In the genomic region with DNA sequence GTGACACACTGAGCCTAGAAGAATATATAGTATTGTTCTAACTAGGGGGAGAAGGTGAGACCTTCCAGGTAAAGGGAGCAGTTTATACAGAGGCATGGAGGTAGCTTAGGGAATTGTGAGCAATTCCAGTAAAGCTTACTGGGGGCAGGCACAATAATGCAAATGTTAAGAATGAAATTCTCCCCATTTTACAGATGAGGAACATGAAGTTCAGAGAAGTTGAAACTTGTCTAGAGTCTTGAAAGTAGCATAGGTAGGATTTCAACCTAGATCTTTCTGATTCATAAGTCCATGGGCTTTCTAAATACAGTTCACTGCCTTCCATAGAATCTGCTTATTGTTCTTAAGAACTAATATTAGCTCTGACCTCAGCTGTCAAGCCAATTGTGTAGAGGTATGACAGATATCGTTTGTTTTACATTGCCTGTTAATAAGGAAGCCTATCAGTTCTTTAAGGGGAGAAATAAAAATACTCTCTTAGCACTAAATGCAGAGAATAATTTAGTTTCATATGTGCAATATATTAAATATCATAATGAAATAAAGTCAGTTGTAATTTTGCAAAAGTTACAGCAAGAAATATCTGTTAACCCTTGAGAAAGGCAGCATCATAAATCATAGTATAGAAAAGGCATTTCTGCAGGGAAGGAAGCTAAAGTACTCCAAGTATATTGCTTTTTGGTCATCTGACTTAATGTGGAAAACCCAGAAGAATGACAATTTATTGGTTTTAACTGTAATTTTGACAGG, we compare ENCODE assay signal across 18 cellular contexts.
"Had no signal": no experiment of that assay in that cellular context is flagged by ENCODE, and none has a peak within 500 bp of the region (broad histone marks: within the 10 kb centered on the region; RNA-seq: fewer than 3 reads in every experiment).

No MANE protein-coding gene starts in this region.

- H3K27me3 Mint-ChIP-seq: activated T-helper 17 cell treated with anti-CD3 and anti-CD28 coated beads, Interleukin-2, amount 50 U/mL, for 72 hours; memory B cell; progenitor cell of endocrine pancreas; T-cell had no signal

- H3K27ac Mint-ChIP-seq: activated naive CD4-positive, alpha-beta T cell treated with anti-CD3 and anti-CD28 coated beads for 36 hours; activated T-helper 17 cell treated with anti-CD3 and anti-CD28 coated beads, Interleukin-2, amount 50 U/mL, for 72 hours; memory B cell; nephron progenitor cell; progenitor cell of endocrine pancreas; T-cell had no signal

- H3K9me3 Mint-ChIP-seq: activated T-helper 17 cell treated with anti-CD3 and anti-CD28 coated beads, Interleukin-2, amount 50 U/mL, for 72 hours had no signal

- DNase-seq: activated CD4-positive, alpha-beta T cell treated with anti-CD3 and anti-CD28 coated beads for 1 hour; activated CD4-positive, alpha-beta T cell treated with anti-CD3 and anti-CD28 coated beads, Interleukin-2, amount 50 U/mL, for 4 hours; activated naive CD4-positive, alpha-beta T cell treated with anti-CD3 and anti-CD28 coated beads for 36 hours; activated T-cell treated with anti-CD3 and anti-CD28 coated beads for 4 hours; islet precursor cell; nephron progenitor cell; T-cell; T1000 had no signal

- H3K4me3 ChIP-seq: ascending aorta, cardiac muscle cell, hepatocyte, right atrium auricular region, smooth muscle cell, thoracic aorta had no signal

- H3K4me3 Mint-ChIP-seq: activated naive CD4-positive, alpha-beta T cell treated with anti-CD3 and anti-CD28 coated beads for 36 hours; activated T-helper 17 cell treated with anti-CD3 and anti-CD28 coated beads, Interleukin-2, amount 50 U/mL, for 72 hours; memory B cell; nephron progenitor cell; T-cell had no signal

- H3K4me1 Mint-ChIP-seq: activated T-helper 17 cell treated with anti-CD3 and anti-CD28 coated beads, Interleukin-2, amount 50 U/mL, for 72 hours; nephron progenitor cell; T-cell had no signal

- ATAC-seq: activated T-helper 17 cell treated with anti-CD3 and anti-CD28 coated beads, Interleukin-2, amount 50 U/mL, for 72 hours; left lobe of liver; T-cell had no signal
